In genomic region chr19:50024719-50025021, GRCh38 we compare ENCODE assay signal across 8 cellular contexts. TPM values are rescaled to one million over a fixed set of nuclear protein-coding genes. Genes with fewer than 3 reads are reported as not detected.
A peak's percentile ranks its signal among the peaks of the same experiment; 100 is the strongest.
DNase-seq lines count a peak whose midpoint lies in the region; ATAC-seq and TF ChIP-seq lines count a peak whose summit lies in the region.

No MANE protein-coding gene starts in this region.

- no peak for TF ChIP-seq CTCF in cardiac fibroblast (IDR thresholded peaks at IDR 0.05; ENCODE audit: low read depth, low read length)

- no peak for ATAC-seq in CD4-positive, CD25-positive, alpha-beta regulatory T cell (ENCODE audit: low read depth in 2 of 2)
- peak; percentile 8 for ATAC-seq in HG03571 (IDR thresholded peaks at IDR 0.05; ENCODE audit: unreplicated experiment)
- ATAC-seq in naive thymus-derived CD8-positive, alpha-beta T cell, result no peak
- no peak for ATAC-seq in HG03521 (IDR thresholded peaks at IDR 0.05; ENCODE audit: unreplicated experiment)
- no peak for ATAC-seq in HG02759 (IDR thresholded peaks at IDR 0.05; ENCODE audit: unreplicated experiment)

- H3K4me1 ChIP-seq in CD4-positive, CD25-positive, alpha-beta regulatory T cell (ENCODE audit: control insufficient read depth, insufficient read depth, low read length, poor library complexity, severe bottlenecking), result peaks cover 37% of the 10 kb centered on the region

- H3K4me3 ChIP-seq in CD4-positive, CD25-positive, alpha-beta regulatory T cell (ENCODE audit: low read depth, low read length), result peak overlapping the region; percentile 89
- peak overlapping the region; percentile 99 to 100 for H3K4me3 ChIP-seq in cardiac fibroblast (replicated peaks in 1 of 2; ENCODE audit: low read depth in 2 of 2, low read length in 2 of 2)

- POLR2A ChIA-PET in naive thymus-derived CD8-positive, alpha-beta T cell (lab: Charles Lee), result interaction anchor here (0.6 to 1.1 kb wide), 2 partner anchors 15 to 443 kb away, joined by 3 to 4 read pairs; no protein-coding TSS in a partner anchor

- H3K4me1 Mint-ChIP-seq in CD4-positive, CD25-positive, alpha-beta regulatory T cell, result peaks cover 6 to 67% (median 32%) of the 10 kb centered on the region in 4 donors
- peaks cover 21 to 59% (median 53%) of the 10 kb centered on the region in 4 donors for H3K4me1 Mint-ChIP-seq in naive thymus-derived CD8-positive, alpha-beta T cell

- no peak for DNase-seq in CD4-positive, CD25-positive, alpha-beta regulatory T cell
- DNase-seq in cardiac fibroblast (ENCODE audit: low read depth in 2 of 2) (no peak), NCI-H226 (no peak), NCI-H1930 (lab: John Stamatoyannopoulos, UW) (no peak)
- DNase-seq in naive thymus-derived CD8-positive, alpha-beta T cell, result no peak

- H3K27me3 ChIP-seq in CD4-positive, CD25-positive, alpha-beta regulatory T cell (ENCODE audit: control insufficient read depth, insufficient read depth, low read length), result no peaks in the 10 kb centered on the region

- peak overlapping the region; percentile 92 to 96 (median 95) for H3K4me3 Mint-ChIP-seq in CD4-positive, CD25-positive, alpha-beta regulatory T cell
- peak overlapping the region; percentile 87 to 97 (median 96) for H3K4me3 Mint-ChIP-seq in naive thymus-derived CD8-positive, alpha-beta T cell

- H3K36me3 ChIP-seq in CD4-positive, CD25-positive, alpha-beta regulatory T cell (ENCODE audit: control insufficient read depth, insufficient read depth, low read length), result peaks cover 17% of the 10 kb centered on the region

- H3K27me3 Mint-ChIP-seq in CD4-positive, CD25-positive, alpha-beta regulatory T cell, result peaks cover 6% of the 10 kb centered on the region
- H3K27me3 Mint-ChIP-seq in naive thymus-derived CD8-positive, alpha-beta T cell, result peaks cover 0 to 5% (median 0%) of the 10 kb centered on the region in 5 donors

- H3K27ac Mint-ChIP-seq in CD4-positive, CD25-positive, alpha-beta regulatory T cell, result peak overlapping the region; percentile 84 to 100 (median 99)
- peak overlapping the region; percentile 95 to 100 (median 99) for H3K27ac Mint-ChIP-seq in naive thymus-derived CD8-positive, alpha-beta T cell

- no peaks in the 10 kb centered on the region for H3K9me3 ChIP-seq in CD4-positive, CD25-positive, alpha-beta regulatory T cell (ENCODE audit: control insufficient read depth in 2 of 2, low read length in 2 of 2)

- no peaks in the 10 kb centered on the region for H3K9me3 Mint-ChIP-seq in CD4-positive, CD25-positive, alpha-beta regulatory T cell
- peaks cover 0 to 2% (median 0%) of the 10 kb centered on the region in 9 donors for H3K9me3 Mint-ChIP-seq in naive thymus-derived CD8-positive, alpha-beta T cell

- H3K27ac ChIP-seq in CD4-positive, CD25-positive, alpha-beta regulatory T cell (ENCODE audit: insufficient read depth, low read length, poor library complexity, severe bottlenecking), result peak overlapping the region; percentile 98

- peaks cover 15% of the 10 kb centered on the region for H3K36me3 Mint-ChIP-seq in CD4-positive, CD25-positive, alpha-beta regulatory T cell
- H3K36me3 Mint-ChIP-seq in naive thymus-derived CD8-positive, alpha-beta T cell, result peaks cover 0 to 20% (median 5%) of the 10 kb centered on the region in 3 donors

RNA-seq across cellular contexts. Expression of gene VRK3, which starts 0.5 kb away (rescaled TPM):
- 99.4 TPM for total RNA-seq in CD4-positive, CD25-positive, alpha-beta regulatory T cell
- 10 to 100 TPM; 87.9 to 99.9 (median 91.4) TPM for polyA plus RNA-seq in CD4-positive, CD25-positive, alpha-beta regulatory T cell
- 100 to 1,000 TPM in 1 of 2 experiments, 10 to 100 TPM in 1; 92.8 to 106 TPM for total RNA-seq in naive thymus-derived CD8-positive, alpha-beta T cell
- polyA plus RNA-seq in naive thymus-derived CD8-positive, alpha-beta T cell, result 10 to 100 TPM; 73.4 to 91.8 (median 81.2) TPM

RNA-seq across cellular contexts. Expression of gene ZNF473, which starts 1.1 kb away (rescaled TPM):
- total RNA-seq in CD4-positive, CD25-positive, alpha-beta regulatory T cell, result 7.5 TPM
- polyA plus RNA-seq in CD4-positive, CD25-positive, alpha-beta regulatory T cell, result 1 to 10 TPM; 3.5 to 8.3 (median 4.8) TPM
- total RNA-seq in naive thymus-derived CD8-positive, alpha-beta T cell, result 10 to 100 TPM in 1 of 2 experiments, 1 to 10 TPM in 1; 9.8 to 11.1 TPM
- 1 to 10 TPM; 3.6 to 7.0 (median 3.7) TPM for polyA plus RNA-seq in naive thymus-derived CD8-positive, alpha-beta T cell
